Comparison of ENCODE assay signal across 21 cellular contexts in the genomic region with DNA sequence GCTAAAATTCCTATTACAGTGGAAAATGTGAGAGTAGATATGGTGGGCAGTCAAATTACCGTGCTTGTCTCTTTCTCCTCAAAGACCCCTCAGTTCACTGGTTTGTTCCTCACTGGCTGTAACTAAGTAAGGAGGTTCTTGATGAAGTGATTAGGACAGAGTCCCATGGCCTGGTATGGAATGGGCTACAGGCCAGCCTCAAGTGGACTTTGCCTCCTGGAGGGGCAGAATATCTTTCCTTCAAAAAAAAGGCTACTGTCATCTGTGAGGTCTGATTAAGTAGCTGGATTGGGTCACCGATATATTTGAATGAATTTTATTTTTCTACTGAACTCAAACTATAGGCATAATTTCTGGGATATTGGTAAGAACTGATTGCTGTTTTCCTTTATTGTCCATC. TPM values are rescaled to one million over a fixed set of nuclear protein-coding genes. Genes with fewer than 3 reads are reported as not detected.
DNase-seq lines count a peak whose midpoint lies in the region; ATAC-seq, FAIRE-seq and TF ChIP-seq lines count a peak whose summit lies in the region.
"Had no signal": no experiment of that assay in that cellular context is flagged by ENCODE, and none has a peak within 500 bp of the region (broad histone marks: within the 10 kb centered on the region; RNA-seq: fewer than 3 reads in every experiment).

No MANE protein-coding gene starts in this region.

- no TSS peak for BruUV-seq in HepG2 (replicated peaks; lab: Mats Ljungman, UMichigan)

- ATAC-seq in HepG2 = no peak
- peak in 3 of 4 donors; percentile 33 to 54 (median 41) for ATAC-seq in right lobe of liver
- ATAC-seq in HG02759 (IDR thresholded peaks at IDR 0.05; ENCODE audit: unreplicated experiment) = no peak
- ATAC-seq: A549; CD8-positive, alpha-beta T cell had no signal

- CTCF ChIA-PET in HepG2 (lab: Yijun Ruan, JAX; ENCODE audit: low intra/inter-chr PET ratio, low total read pairs) = no interaction called here

- H3K4me3 Mint-ChIP-seq in astrocyte (ENCODE audit: unreplicated experiment) = no peak overlapping the region
- H3K4me3 Mint-ChIP-seq: B cell; CD4-positive, alpha-beta T cell; CD8-positive, alpha-beta T cell had no signal

- H3K27ac ChIP-seq in astrocyte (ENCODE audit: low read depth, low read length) (no peak overlapping the region), HepG2 (ENCODE audit: extremely low read length, insufficient read depth, low read length) (no peak overlapping the region), right lobe of liver (no peak overlapping the region)
- H3K27ac ChIP-seq: 22Rv1; A549; BLaER1 treated with 17β-estradiol and CSF1 and Interleukin-3, amounts not matched to agents 10 nM and 100 nM; C4-2B had no signal

- no peaks in the 10 kb centered on the region for H3K27me3 ChIP-seq in astrocyte (ENCODE audit: insufficient read depth, low read length)
- no peaks in the 10 kb centered on the region for H3K27me3 ChIP-seq in HepG2 (ENCODE audit: control insufficient read depth in 1 of 2, insufficient read depth in 2 of 2, low read length in 2 of 2)
- H3K27me3 ChIP-seq in right lobe of liver = peaks cover 0 to 9% of the 10 kb centered on the region in 2 donors

- POLR2A ChIA-PET in HepG2 (lab: Yijun Ruan, JAX) = no interaction called here

- no peak overlapping the region for H3K27ac Mint-ChIP-seq in astrocyte (ENCODE audit: unreplicated experiment)
- H3K27ac Mint-ChIP-seq: B cell; CD4-positive, alpha-beta T cell; CD8-positive, alpha-beta T cell had no signal

- TF ChIP-seq EP300 in HepG2 (IDR thresholded peaks at IDR 0.05; ENCODE audit: low read depth in 2 of 2, low read length in 2 of 2) (no peak), HepG2 (CRISPR knock-in tag; IDR thresholded peaks at IDR 0.05; ENCODE audit: borderline replicate concordance) (no peak)

- TF ChIP-seq CTCF in astrocyte (IDR thresholded peaks at IDR 0.05; ENCODE audit: insufficient read depth, low read depth, low read length) (no peak), HepG2 (CRISPR knock-in tag; IDR thresholded peaks at IDR 0.05) (no peak), right lobe of liver (IDR thresholded peaks at IDR 0.05) (no peak)

- DNase-seq in astrocyte (ENCODE audit: low read depth) (no peak), HepG2 (ENCODE audit: low spot score) (no peak), right lobe of liver (peak in 1 of 3 donors; percentile 24)
- no peak for DNase-seq in activated CD4-positive, alpha-beta T cell treated with anti-CD3 and anti-CD28 coated beads for 48 hours
- DNase-seq: AML-193; Caco-2; Calu3; CD4-positive, alpha-beta T cell; CD8-positive, alpha-beta T cell; DMS79 treated with DMSO at 0.1 percent for 48 hours; GF-D8 had no signal

- TF ChIP-seq RAD21 in HepG2 (CRISPR knock-in tag; IDR thresholded peaks at IDR 0.05) = no peak

- TF ChIP-seq POLR2A in HepG2 (IDR thresholded peaks at IDR 0.05; ENCODE audit: insufficient read depth in 1 of 2, low read depth in 2 of 2, low read length in 2 of 2) = no peak
- TF ChIP-seq POLR2A in right lobe of liver (IDR thresholded peaks at IDR 0.05) = no peak

- no peaks in the 10 kb centered on the region for H3K4me1 ChIP-seq in astrocyte (ENCODE audit: insufficient read depth, low read length)
- no peaks in the 10 kb centered on the region for H3K4me1 ChIP-seq in HepG2 (ENCODE audit: insufficient read depth, low read length)
- peaks cover 0 to 13% (median 0%) of the 10 kb centered on the region in 4 donors for H3K4me1 ChIP-seq in right lobe of liver
- H3K4me1 ChIP-seq: Caco-2 had no signal

- in situ Hi-C loops in HepG2 (cut with HindIII; ENCODE audit: extremely low pct_ligation_motif_present, low pct_unique_long_range_greater_than_20kb) = no loop called here

- no peaks in the 10 kb centered on the region for H3K9me3 Mint-ChIP-seq in astrocyte (ENCODE audit: unreplicated experiment)
- H3K9me3 Mint-ChIP-seq: CD4-positive, alpha-beta T cell; CD8-positive, alpha-beta T cell had no signal

- H3K36me3 ChIP-seq in astrocyte (ENCODE audit: insufficient read depth, low read length) (no peaks in the 10 kb centered on the region), HepG2 (replicated peaks in 1 of 2; ENCODE audit: control insufficient read depth in 1 of 2, insufficient read depth in 2 of 2, low read length in 2 of 2) (no peaks in the 10 kb centered on the region), right lobe of liver (no peaks in the 10 kb centered on the region)
- H3K36me3 ChIP-seq: BLaER1 treated with 17β-estradiol and CSF1 and Interleukin-3, amounts not matched to agents 10 nM and 100 nM had no signal

- no peaks in the 10 kb centered on the region for H3K9me3 ChIP-seq in astrocyte (ENCODE audit: insufficient read depth, low read depth, low read length)
- no peaks in the 10 kb centered on the region for H3K9me3 ChIP-seq in HepG2 (ENCODE audit: low read length)
- H3K9me3 ChIP-seq in right lobe of liver = no peaks in the 10 kb centered on the region
- H3K9me3 ChIP-seq: A549; BLaER1 treated with 17β-estradiol and CSF1 and Interleukin-3, amounts not matched to agents 10 nM and 100 nM; Caco-2 had no signal

- intact Hi-C loops in HepG2 (cut with micrococcal nuclease; ENCODE audit: unreplicated experiment) (no loop called here), right lobe of liver (cut with DNase I) (no loop called here)

- no peak overlapping the region for H3K4me2 ChIP-seq in astrocyte (ENCODE audit: low read length)
- H3K4me2 ChIP-seq in HepG2 (ENCODE audit: low read depth, low read length) = no peak overlapping the region
- H3K4me2 ChIP-seq: A549; BLaER1 treated with 17β-estradiol and CSF1 and Interleukin-3, amounts not matched to agents 10 nM and 100 nM had no signal

- no peaks in the 10 kb centered on the region for H3K36me3 Mint-ChIP-seq in astrocyte (ENCODE audit: low read depth, unreplicated experiment)
- H3K36me3 Mint-ChIP-seq: CD8-positive, alpha-beta T cell had no signal

- FAIRE-seq in astrocyte (lab: Jason Lieb, UNC) (peak; percentile 73), HepG2 (lab: Jason Lieb, UNC) (no peak)
- FAIRE-seq: D721Med, G401.6, GM12891, GM19239 had no signal

- WGBS in HepG2 (ENCODE audit: low lambda C conversion rate) = 40% methylated on average over 2 of the region's 2 CpGs
- WGBS in right lobe of liver (ENCODE audit: insufficient coverage, low coverage, low lambda C conversion rate, missing lambda C conversion rate) = 75% methylated on average over 1 of the region's 2 CpGs

- H2AFZ ChIP-seq in astrocyte (ENCODE audit: low read depth, low read length) (no peak overlapping the region), HepG2 (ENCODE audit: low read length) (no peak overlapping the region)

- H3K27me3 Mint-ChIP-seq in astrocyte (ENCODE audit: low read depth, unreplicated experiment) = peaks cover 1% of the 10 kb centered on the region
- H3K27me3 Mint-ChIP-seq: CD4-positive, alpha-beta T cell had no signal

- no peak overlapping the region for H3K9ac ChIP-seq in astrocyte (ENCODE audit: low read length)
- no peak overlapping the region for H3K9ac ChIP-seq in HepG2 (ENCODE audit: insufficient read depth, low read depth, low read length)
- H3K9ac ChIP-seq: BLaER1 treated with 17β-estradiol and CSF1 and Interleukin-3, amounts not matched to agents 10 nM and 100 nM had no signal

- H3K4me1 Mint-ChIP-seq in astrocyte (ENCODE audit: low read depth, unreplicated experiment) = no peaks in the 10 kb centered on the region
- H3K4me1 Mint-ChIP-seq: B cell had no signal

- H3K79me2 ChIP-seq in astrocyte (ENCODE audit: insufficient read depth, low read length) = no peaks in the 10 kb centered on the region
- no peaks in the 10 kb centered on the region for H3K79me2 ChIP-seq in HepG2 (ENCODE audit: insufficient read depth, low read length)

- H3K4me3 ChIP-seq in astrocyte (ENCODE audit: insufficient read depth, low read depth, low read length) (no peak overlapping the region), HepG2 (replicated peaks in 1 of 3; ENCODE audit: insufficient read depth in 1 of 3, low read depth in 2 of 3, low read length in 3 of 3) (no peak overlapping the region), right lobe of liver (no peak overlapping the region)
- H3K4me3 ChIP-seq: A549; BLaER1 treated with 17β-estradiol and CSF1 and Interleukin-3, amounts not matched to agents 10 nM and 100 nM had no signal

- H4K20me1 ChIP-seq in astrocyte (ENCODE audit: insufficient read depth, low read length) (no peaks in the 10 kb centered on the region), HepG2 (ENCODE audit: insufficient read depth, low read length) (no peaks in the 10 kb centered on the region)
- H4K20me1 ChIP-seq: BLaER1 treated with 17β-estradiol and CSF1 and Interleukin-3, amounts not matched to agents 10 nM and 100 nM had no signal

TF ChIP-seq in HepG2, 621 proteins besides CTCF, POLR2A, EP300 and RAD21 (continues in another document):
- no peak for TF ChIP-seq GZF1 (CRISPR knock-in tag; IDR thresholded peaks at IDR 0.05)

RNA-seq across cellular contexts. Expression of a gene that starts 38.5 kb away (rescaled TPM):
- total RNA-seq in astrocyte = 17.3 and 17.6 TPM in 2 replicates
- total RNA-seq in HepG2 (2016; rRNA removed; fragmentation: Illumina TruSeq; extraction: Trizol) = 9.8 and 13.2 TPM in 2 replicates
- total RNA-seq in HepG2 (2016; cell fraction: cytosol; rRNA removed; fragmentation: Illumina TruSeq; extraction: Trizol; ENCODE audit: low read depth) = 2.0 and 2.5 TPM in 2 replicates
- 8.8 and 14.0 TPM in 2 replicates for total RNA-seq in HepG2 (2016; cell fraction: insoluble cytoplasmic fraction; rRNA removed; fragmentation: Illumina TruSeq; extraction: Trizol)
- 6.5 and 8.8 TPM in 2 replicates for total RNA-seq in HepG2 (2016; cell fraction: membrane; rRNA removed; fragmentation: Illumina TruSeq; extraction: Trizol)
- 9.7 and 14.6 TPM in 2 replicates for total RNA-seq in HepG2 (2016; cell fraction: nucleus; rRNA removed; fragmentation: Illumina TruSeq; extraction: Trizol)
- polyA plus RNA-seq in HepG2 (2011; rRNA removed) = 3.8 and 5.8 TPM in 2 replicates
- 2.7 and 3.8 TPM in 2 replicates for polyA plus RNA-seq in HepG2 (2011; cell fraction: cytosol; rRNA removed)
- 6.6 and 7.7 TPM in 2 replicates for polyA plus RNA-seq in HepG2 (2011; cell fraction: nucleus; rRNA removed)
- polyA plus RNA-seq in HepG2 (2012) = 4.5 and 4.8 TPM in 2 replicates
- 1.1 and 1.5 TPM in 2 replicates for polyA plus RNA-seq in HepG2 (2016; cell fraction: cytosol; fragmentation: Illumina TruSeq; extraction: Trizol; ENCODE audit: low read depth)
- polyA plus RNA-seq in HepG2 (2016; cell fraction: insoluble cytoplasmic fraction; fragmentation: Illumina TruSeq; extraction: Trizol; ENCODE audit: low read depth) = 7.5 and 7.8 TPM in 2 replicates
- polyA plus RNA-seq in HepG2 (2016; cell fraction: membrane; fragmentation: Illumina TruSeq; extraction: Trizol; ENCODE audit: low read depth) = 3.8 and 4.5 TPM in 2 replicates
- polyA plus RNA-seq in HepG2 (2016; cell fraction: nucleus; fragmentation: Illumina TruSeq; extraction: Trizol; ENCODE audit: insufficient read depth, low read depth) = 12.3 and 13.1 TPM in 2 replicates
- 7.6 and 32.6 TPM in 2 replicates for polyA minus RNA-seq in HepG2 (2011; rRNA and poly(A)+ RNA removed; ENCODE audit: low replicate concordance)
- polyA minus RNA-seq in HepG2 (2011; cell fraction: cytosol; rRNA and poly(A)+ RNA removed) = 2.6 and 6.2 TPM in 2 replicates
- polyA minus RNA-seq in HepG2 (2011; cell fraction: nucleus; rRNA and poly(A)+ RNA removed) = 7.3 and 9.2 TPM in 2 replicates
- 1 to 10 TPM; 1.3 to 7.9 (median 2.8) TPM for total RNA-seq in right lobe of liver

Comparison
In these comparisons a context has a peak if more than half of its experiments do, and no peak if none do; other contexts are left out.
1. ATAC-seq: peak in right lobe of liver (3 of 4); none in HepG2 (single experiment) and HG02759 (single experiment).